In the genomic region with DNA sequence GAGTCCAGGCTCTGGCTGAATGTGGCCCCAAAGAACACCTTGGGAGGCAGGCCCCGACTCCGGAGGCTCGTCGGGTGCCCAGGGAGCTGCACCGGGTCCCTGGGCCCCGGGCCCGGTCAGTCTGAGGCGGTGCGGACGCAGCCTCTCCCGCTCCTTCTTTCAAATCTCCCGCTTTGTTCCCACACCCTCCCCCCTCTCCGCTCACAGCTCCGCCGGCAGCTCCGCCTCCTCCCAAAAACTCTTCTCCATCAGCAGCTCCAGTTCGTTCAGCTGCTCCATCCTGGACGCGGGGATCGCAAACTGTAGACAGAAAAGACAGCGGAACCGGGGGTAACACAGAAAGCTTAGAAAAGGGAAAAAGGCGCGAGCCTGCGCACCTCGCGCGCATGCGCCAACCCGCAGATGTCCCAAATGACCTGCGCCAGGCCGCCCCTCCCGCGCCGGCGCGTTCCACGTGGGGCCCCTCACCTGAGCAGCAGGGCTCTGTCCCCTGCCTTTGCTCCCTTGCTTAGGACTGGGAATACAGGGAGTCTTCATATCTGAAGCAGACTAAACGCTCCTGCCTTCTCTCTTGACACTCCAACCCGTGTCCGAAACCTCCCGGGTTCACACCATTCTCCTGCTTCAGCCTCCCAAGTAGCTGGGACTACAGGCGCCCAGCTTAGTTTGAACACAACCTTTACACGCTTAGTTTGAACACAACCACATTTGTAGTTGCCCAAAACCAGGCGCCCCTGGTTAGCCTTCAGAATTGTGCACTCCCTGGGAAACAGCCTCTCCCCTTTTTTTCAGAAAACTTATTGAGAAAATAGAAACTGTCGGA, we compare ENCODE assay signal across 8 cellular contexts. TPM values are rescaled to one million over a fixed set of nuclear protein-coding genes. Genes with fewer than 3 reads are reported as not detected.
DNase-seq lines count a peak whose midpoint lies in the region; ATAC-seq, FAIRE-seq and TF ChIP-seq lines count a peak whose summit lies in the region.

A gene with protein sequence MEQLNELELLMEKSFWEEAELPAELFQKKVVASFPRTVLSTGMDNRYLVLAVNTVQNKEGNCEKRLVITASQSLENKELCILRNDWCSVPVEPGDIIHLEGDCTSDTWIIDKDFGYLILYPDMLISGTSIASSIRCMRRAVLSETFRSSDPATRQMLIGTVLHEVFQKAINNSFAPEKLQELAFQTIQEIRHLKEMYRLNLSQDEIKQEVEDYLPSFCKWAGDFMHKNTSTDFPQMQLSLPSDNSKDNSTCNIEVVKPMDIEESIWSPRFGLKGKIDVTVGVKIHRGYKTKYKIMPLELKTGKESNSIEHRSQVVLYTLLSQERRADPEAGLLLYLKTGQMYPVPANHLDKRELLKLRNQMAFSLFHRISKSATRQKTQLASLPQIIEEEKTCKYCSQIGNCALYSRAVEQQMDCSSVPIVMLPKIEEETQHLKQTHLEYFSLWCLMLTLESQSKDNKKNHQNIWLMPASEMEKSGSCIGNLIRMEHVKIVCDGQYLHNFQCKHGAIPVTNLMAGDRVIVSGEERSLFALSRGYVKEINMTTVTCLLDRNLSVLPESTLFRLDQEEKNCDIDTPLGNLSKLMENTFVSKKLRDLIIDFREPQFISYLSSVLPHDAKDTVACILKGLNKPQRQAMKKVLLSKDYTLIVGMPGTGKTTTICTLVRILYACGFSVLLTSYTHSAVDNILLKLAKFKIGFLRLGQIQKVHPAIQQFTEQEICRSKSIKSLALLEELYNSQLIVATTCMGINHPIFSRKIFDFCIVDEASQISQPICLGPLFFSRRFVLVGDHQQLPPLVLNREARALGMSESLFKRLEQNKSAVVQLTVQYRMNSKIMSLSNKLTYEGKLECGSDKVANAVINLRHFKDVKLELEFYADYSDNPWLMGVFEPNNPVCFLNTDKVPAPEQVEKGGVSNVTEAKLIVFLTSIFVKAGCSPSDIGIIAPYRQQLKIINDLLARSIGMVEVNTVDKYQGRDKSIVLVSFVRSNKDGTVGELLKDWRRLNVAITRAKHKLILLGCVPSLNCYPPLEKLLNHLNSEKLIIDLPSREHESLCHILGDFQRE (minus strand): TSS at position 388 of the 823 bp plus-strand sequence. CDS start 109 bp downstream, at position 279.

- FAIRE-seq in pancreas (lab: Jason Lieb, UNC) = no peak

- H3K4me3 ChIP-seq in NB4 (ENCODE audit: low read depth, low read length) (peak within 1 kb of the TSS; percentile 90), pancreas (peak within 1 kb of the TSS; percentile 33 to 74 (median 52)), tibial artery (peak within 1 kb of the TSS; percentile 60 to 67)

- H3K4me1 ChIP-seq in pancreas (peaks cover 0 to 7% (median 0%) of the 10 kb centered on the region in 3 donors), tibial artery (peaks cover 0 to 16% (median 7%) of the 10 kb centered on the region in 4 donors)

- ATAC-seq in pancreas = peak; percentile 87 to 96 (median 94)

- WGBS in pancreas, 2 donors = 2 to 3% methylated on average over 43 to 46 of the region's 46 CpGs

- H3K9me3 ChIP-seq in pancreas (no peaks in the 10 kb centered on the region), tibial artery (no peaks in the 10 kb centered on the region)

- H3K4me1 Mint-ChIP-seq in HFFc6 (ENCODE audit: low read depth) = peaks cover 35% of the 10 kb centered on the region
- H3K4me1 Mint-ChIP-seq in activated naive CD8-positive, alpha-beta T cell (ENCODE audit: low read depth) = peaks cover 18% of the 10 kb centered on the region

- TF ChIP-seq POLR2A in NB4 (IDR thresholded peaks at IDR 0.05; ENCODE audit: extremely low read depth, insufficient read length) = peak; percentile 78

- TF ChIP-seq CTCF in GM10266 (IDR thresholded peaks at IDR 0.05; ENCODE audit: control insufficient read depth, insufficient read depth, low read depth, missing control alignments) (no peak), HFFc6 (IDR thresholded peaks at IDR 0.05) (no peak), NB4 (IDR thresholded peaks at IDR 0.05; ENCODE audit: low read depth, low read length) (no peak), pancreas (IDR thresholded peaks at IDR 0.05) (no peak), tibial artery (IDR thresholded peaks at IDR 0.05) (no peak)

- H3K27ac ChIP-seq in pancreas (no peak within 1 kb of the TSS), tibial artery (peak within 1 kb of the TSS; percentile 37 to 67)

- DNase-seq in GM10266 (ENCODE audit: extremely low spot score) (peak; percentile 87), HFFc6 (peak; percentile 52), NB4 (ENCODE audit: low read depth) (peak; percentile 89), SKM-1 treated with dmso at 0.1 percent for 144 hours (lab: John Stamatoyannopoulos, UW; ENCODE audit: unreplicated experiment) (peak; percentile 73), head of caudate nucleus (peak; percentile 36 to 86 (median 76)), pancreas (peak; percentile 49 to 85 (median 63)), tibial artery (peak; percentile 38 to 71)

- no peaks in the 10 kb centered on the region for H3K27me3 ChIP-seq in pancreas
- H3K27me3 ChIP-seq in tibial artery = no peaks in the 10 kb centered on the region

- no peaks in the 10 kb centered on the region for H3K36me3 Mint-ChIP-seq in HFFc6 (ENCODE audit: low read depth)
- H3K36me3 Mint-ChIP-seq in activated naive CD8-positive, alpha-beta T cell = peaks cover 4% of the 10 kb centered on the region

- H3K27me3 Mint-ChIP-seq in HFFc6 (ENCODE audit: insufficient read depth) = peaks cover 2% of the 10 kb centered on the region; the same call in 1 of the 2 replicates
- no peaks in the 10 kb centered on the region for H3K27me3 Mint-ChIP-seq in activated naive CD8-positive, alpha-beta T cell

- peak within 1 kb of the TSS; percentile 97 for H3K27ac Mint-ChIP-seq in HFFc6
- H3K27ac Mint-ChIP-seq in activated naive CD8-positive, alpha-beta T cell = peak within 1 kb of the TSS; percentile 95

- peak within 1 kb of the TSS; percentile 99 for H3K4me3 Mint-ChIP-seq in HFFc6
- H3K4me3 Mint-ChIP-seq in activated naive CD8-positive, alpha-beta T cell = peak within 1 kb of the TSS; percentile 98

- H3K36me3 ChIP-seq in pancreas = no peaks in the 10 kb centered on the region
- no peaks in the 10 kb centered on the region for H3K36me3 ChIP-seq in tibial artery

- H3K9me3 Mint-ChIP-seq in HFFc6 = no peaks in the 10 kb centered on the region
- H3K9me3 Mint-ChIP-seq in activated naive CD8-positive, alpha-beta T cell (ENCODE audit: low read depth) = no peaks in the 10 kb centered on the region

- intact Hi-C loops in head of caudate nucleus (cut with DNase I) (no loop called here), pancreas (cut with DNase I) (no loop called here), tibial artery (cut with DNase I; ENCODE audit: low total_unique reads) (no loop called here)

RNA-seq across cellular contexts. Expression of the gene that starts here (rescaled TPM):
- 1 to 10 TPM; 6.2 to 8.8 (median 7.2) TPM for total RNA-seq in HFFc6 (2021; fragmentation: NEBNext Ultra II Directional; extraction: Animal tissue kit (Norgen Biotek cat#: 25700))
- total RNA-seq in pancreas = 1 to 10 TPM in 5 of 6 donors, under 1 TPM in 1; 0.92 to 2.8 (median 1.5) TPM
- polyA plus RNA-seq in pancreas = 1 to 10 TPM; 1.3 to 2.1 TPM

Comparison
In these comparisons a context has a peak if more than half of its experiments do, and no peak if none do; other contexts are left out.
1. H3K27ac ChIP-seq: peak in tibial artery (2 of 2); none in pancreas (0 of 4).
2. Peak in every context shown above with its lines, with median percentiles within 50 percentile points of each other: DNase-seq and H3K4me3 ChIP-seq.